ENCODE assay signal across 8 cellular contexts in genomic region chr2:129877795-129878775, GRCh38.
DNase-seq lines count a peak whose midpoint lies in the region; ATAC-seq and TF ChIP-seq lines count a peak whose summit lies in the region.

No MANE protein-coding gene starts in this region.

- ATAC-seq in GM19043 (IDR thresholded peaks at IDR 0.05; ENCODE audit: low read depth, unreplicated experiment) (peak; percentile 29), GM18519 (IDR thresholded peaks at IDR 0.05; ENCODE audit: low FRiP score, unreplicated experiment) (no peak)

- H3K9ac ChIP-seq in BLaER1 treated with 17β-estradiol and CSF1 and Interleukin-3, amounts not matched to agents 10 nM and 100 nM, result peak overlapping the region in 6 of 11 experiments; percentile 32 to 58 (median 40); a peak in 6 of 22 replicates

- no peaks in the 10 kb centered on the region for H3K27me3 ChIP-seq in BLaER1 treated with 17β-estradiol and CSF1 and Interleukin-3, amounts not matched to agents 10 nM and 100 nM
- H3K27me3 ChIP-seq in cardiac muscle cell, result no peaks in the 10 kb centered on the region

- peaks cover 6 to 17% (median 13%) of the 10 kb centered on the region in 10 experiments; a peak in 17 of 20 replicates for H3K4me1 ChIP-seq in BLaER1 treated with 17β-estradiol and CSF1 and Interleukin-3, amounts not matched to agents 10 nM and 100 nM
- H3K4me1 ChIP-seq in cardiac muscle cell (ENCODE audit: low read depth), result peaks cover 5% of the 10 kb centered on the region

- H3K4me1 Mint-ChIP-seq in activated T-helper 2 cell treated with anti-CD3 and anti-CD28 coated beads, Interferon-gamma antibody, Interleukin-2, Interleukin-4, amounts not matched to agents 10 μg/mL and 5 μg/mL and 100 μg/mL, durations not matched to agents 14 hours and 24 hours and 36 hours (ENCODE audit: low read depth), result peaks cover 5% of the 10 kb centered on the region
- peaks cover 6% of the 10 kb centered on the region for H3K4me1 Mint-ChIP-seq in osteocyte (ENCODE audit: unreplicated experiment)

- peak overlapping the region; percentile 68 for H3K4me3 Mint-ChIP-seq in activated T-helper 2 cell treated with anti-CD3 and anti-CD28 coated beads, Interferon-gamma antibody, Interleukin-2, Interleukin-4, amounts not matched to agents 10 μg/mL and 5 μg/mL and 100 μg/mL, durations not matched to agents 14 hours and 24 hours and 36 hours (ENCODE audit: low read depth)
- H3K4me3 Mint-ChIP-seq in osteocyte (ENCODE audit: unreplicated experiment), result peak overlapping the region; percentile 64

- no peaks in the 10 kb centered on the region for H3K36me3 ChIP-seq in BLaER1 treated with 17β-estradiol and CSF1 and Interleukin-3, amounts not matched to agents 10 nM and 100 nM
- H3K36me3 ChIP-seq in cardiac muscle cell, result no peaks in the 10 kb centered on the region

- H3K4me3 ChIP-seq in BLaER1 treated with 17β-estradiol and CSF1 and Interleukin-3, amounts not matched to agents 10 nM and 100 nM, result peak overlapping the region; percentile 29 to 64 (median 46); a peak in 17 of 20 replicates
- H3K4me3 ChIP-seq in Jurkat, Clone E6-1 (ENCODE audit: low read length), result peak overlapping the region; percentile 48
- H3K4me3 ChIP-seq in cardiac muscle cell, result peak overlapping the region; percentile 41

- peak overlapping the region in 4 of 11 experiments; percentile 4 to 52 (median 32); a peak in 3 of 22 replicates for H3K27ac ChIP-seq in BLaER1 treated with 17β-estradiol and CSF1 and Interleukin-3, amounts not matched to agents 10 nM and 100 nM
- H3K27ac ChIP-seq in cardiac muscle cell, result no peak overlapping the region

- no peaks in the 10 kb centered on the region for H4K20me1 ChIP-seq in BLaER1 treated with 17β-estradiol and CSF1 and Interleukin-3, amounts not matched to agents 10 nM and 100 nM

- peak overlapping the region; percentile 43 to 73 (median 58); a peak in 20 of 22 replicates for H3K4me2 ChIP-seq in BLaER1 treated with 17β-estradiol and CSF1 and Interleukin-3, amounts not matched to agents 10 nM and 100 nM

- no peaks in the 10 kb centered on the region for H3K9me3 Mint-ChIP-seq in activated T-helper 2 cell treated with anti-CD3 and anti-CD28 coated beads, Interferon-gamma antibody, Interleukin-2, Interleukin-4, amounts not matched to agents 10 μg/mL and 5 μg/mL and 100 μg/mL, durations not matched to agents 14 hours and 24 hours and 36 hours
- H3K9me3 Mint-ChIP-seq in osteocyte (ENCODE audit: unreplicated experiment), result no peaks in the 10 kb centered on the region

- TF ChIP-seq CTCF in cardiac muscle cell (IDR thresholded peaks at IDR 0.05; ENCODE audit: low read depth, low read length), result no peak
- TF ChIP-seq CTCF in osteocyte (IDR thresholded peaks at IDR 0.05), result no peak

- no peaks in the 10 kb centered on the region for H3K9me3 ChIP-seq in BLaER1 treated with 17β-estradiol and CSF1 and Interleukin-3, amounts not matched to agents 10 nM and 100 nM (replicated peaks in 1 of 11)
- H3K9me3 ChIP-seq in cardiac muscle cell (ENCODE audit: low read depth), result no peaks in the 10 kb centered on the region

- H3K27me3 Mint-ChIP-seq in activated T-helper 2 cell treated with anti-CD3 and anti-CD28 coated beads, Interferon-gamma antibody, Interleukin-2, Interleukin-4, amounts not matched to agents 10 μg/mL and 5 μg/mL and 100 μg/mL, durations not matched to agents 14 hours and 24 hours and 36 hours (ENCODE audit: low read depth), result peaks cover 3% of the 10 kb centered on the region
- H3K27me3 Mint-ChIP-seq in osteocyte (ENCODE audit: unreplicated experiment), result no peaks in the 10 kb centered on the region

- no peaks in the 10 kb centered on the region for H3K36me3 Mint-ChIP-seq in activated T-helper 2 cell treated with anti-CD3 and anti-CD28 coated beads, Interferon-gamma antibody, Interleukin-2, Interleukin-4, amounts not matched to agents 10 μg/mL and 5 μg/mL and 100 μg/mL, durations not matched to agents 14 hours and 24 hours and 36 hours (ENCODE audit: low read depth)
- H3K36me3 Mint-ChIP-seq in osteocyte (ENCODE audit: unreplicated experiment), result no peaks in the 10 kb centered on the region

- DNase-seq in Jurkat, Clone E6-1 (ENCODE audit: low read depth, low spot score), result peak; percentile 6
- DNase-seq in activated T-helper 2 cell treated with anti-CD3 and anti-CD28 coated beads, Interferon-gamma antibody, Interleukin-2, Interleukin-4, amounts not matched to agents 10 μg/mL and 5 μg/mL and 100 μg/mL, durations not matched to agents 14 hours and 24 hours and 36 hours (ENCODE audit: low spot score), result no peak
- peak; percentile 9 to 75 for DNase-seq in cardiac muscle cell (ENCODE audit: low read depth in 1 of 2, low spot score in 1 of 2)
- DNase-seq in osteocyte (ENCODE audit: extremely low spot score, unreplicated experiment), result peak; percentile 81
- DNase-seq in T-helper 9 cell, result no peak

- H3K27ac Mint-ChIP-seq in activated T-helper 2 cell treated with anti-CD3 and anti-CD28 coated beads, Interferon-gamma antibody, Interleukin-2, Interleukin-4, amounts not matched to agents 10 μg/mL and 5 μg/mL and 100 μg/mL, durations not matched to agents 14 hours and 24 hours and 36 hours, result no peak overlapping the region
- H3K27ac Mint-ChIP-seq in osteocyte (ENCODE audit: unreplicated experiment), result no peak overlapping the region

- intact Hi-C loops in activated T-helper 2 cell treated with anti-CD3 and anti-CD28 coated beads, Interferon-gamma antibody, Interleukin-2, Interleukin-4, amounts not matched to agents 10 μg/mL and 5 μg/mL and 100 μg/mL, durations not matched to agents 14 hours and 24 hours and 36 hours (cut with micrococcal nuclease), result no loop called here

Comparison
In these comparisons a context has a peak if more than half of its experiments do, and no peak if none do; other contexts are left out.
1. DNase-seq: peak in Jurkat, Clone E6-1 (single experiment), cardiac muscle cell (2 of 2) and osteocyte (single experiment); none in activated T-helper 2 cell treated with anti-CD3 and anti-CD28 coated beads, Interferon-gamma antibody, Interleukin-2, Interleukin-4, amounts not matched to agents 10 μg/mL and 5 μg/mL and 100 μg/mL, durations not matched to agents 14 hours and 24 hours and 36 hours (single experiment) and T-helper 9 cell (single experiment).
2. Peak in every context shown above with its lines, with median percentiles within 50 percentile points of each other: H3K4me3 ChIP-seq.